In the genomic region with DNA sequence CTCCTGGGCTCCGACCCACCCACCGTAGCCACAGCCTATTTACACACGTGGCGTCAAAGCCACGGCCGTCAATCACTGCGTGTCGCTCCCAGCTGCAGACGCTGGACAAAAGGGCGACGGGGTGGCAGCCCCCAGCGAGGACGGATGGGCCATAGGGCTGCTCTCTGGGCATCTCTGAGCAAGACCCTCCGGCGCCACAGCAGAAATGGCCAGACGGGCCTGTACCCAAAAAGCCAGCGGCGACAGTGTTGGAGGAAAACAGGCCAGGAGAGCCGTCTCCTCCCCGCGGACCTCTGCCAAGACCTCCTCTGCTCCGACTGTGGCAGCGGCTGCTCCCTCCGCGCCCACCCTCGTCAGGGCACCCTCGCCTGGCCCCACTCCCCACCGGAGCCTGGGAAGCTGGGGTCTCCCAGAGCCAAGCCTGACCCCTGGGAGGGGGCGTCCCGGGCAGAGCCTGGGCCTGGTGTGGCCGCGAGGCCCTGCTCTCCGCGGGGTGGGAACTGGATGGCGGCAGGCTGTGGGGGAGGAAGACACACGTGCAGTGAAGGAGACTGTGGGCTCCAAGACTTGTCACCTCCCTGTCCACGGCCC, we compare ENCODE assay signal across 2 cellular contexts.
A peak's percentile ranks its signal among the peaks of the same experiment; 100 is the strongest.
TF ChIP-seq lines count a peak whose summit lies in the region.

No MANE protein-coding gene starts in this region.

TF ChIP-seq in HEK293, 187 proteins besides CTCF, POLR2A, EP300 and RAD21:
- TF ChIP-seq, protein P1, sequence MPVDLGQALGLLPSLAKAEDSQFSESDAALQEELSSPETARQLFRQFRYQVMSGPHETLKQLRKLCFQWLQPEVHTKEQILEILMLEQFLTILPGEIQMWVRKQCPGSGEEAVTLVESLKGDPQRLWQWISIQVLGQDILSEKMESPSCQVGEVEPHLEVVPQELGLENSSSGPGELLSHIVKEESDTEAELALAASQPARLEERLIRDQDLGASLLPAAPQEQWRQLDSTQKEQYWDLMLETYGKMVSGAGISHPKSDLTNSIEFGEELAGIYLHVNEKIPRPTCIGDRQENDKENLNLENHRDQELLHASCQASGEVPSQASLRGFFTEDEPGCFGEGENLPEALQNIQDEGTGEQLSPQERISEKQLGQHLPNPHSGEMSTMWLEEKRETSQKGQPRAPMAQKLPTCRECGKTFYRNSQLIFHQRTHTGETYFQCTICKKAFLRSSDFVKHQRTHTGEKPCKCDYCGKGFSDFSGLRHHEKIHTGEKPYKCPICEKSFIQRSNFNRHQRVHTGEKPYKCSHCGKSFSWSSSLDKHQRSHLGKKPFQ (tag by site-specific recombination; IDR thresholded peaks at IDR 0.05), result peak; percentile 76; the same call in 1 of the 2 replicates
- TF ChIP-seq, protein P2, sequence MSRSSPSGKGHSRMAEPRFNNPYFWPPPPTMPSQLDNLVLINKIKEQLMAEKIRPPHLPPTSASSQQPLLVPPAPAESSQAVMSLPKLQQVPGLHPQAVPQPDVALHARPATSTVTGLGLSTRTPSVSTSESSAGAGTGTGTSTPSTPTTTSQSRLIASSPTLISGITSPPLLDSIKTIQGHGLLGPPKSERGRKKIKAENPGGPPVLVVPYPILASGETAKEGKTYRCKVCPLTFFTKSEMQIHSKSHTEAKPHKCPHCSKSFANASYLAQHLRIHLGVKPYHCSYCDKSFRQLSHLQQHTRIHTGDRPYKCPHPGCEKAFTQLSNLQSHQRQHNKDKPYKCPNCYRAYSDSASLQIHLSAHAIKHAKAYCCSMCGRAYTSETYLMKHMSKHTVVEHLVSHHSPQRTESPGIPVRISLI (tag by site-specific recombination; IDR thresholded peaks at IDR 0.05), result no peak

TF ChIP-seq in K562, 482 proteins besides CTCF, POLR2A, EP300 and RAD21:
- TF ChIP-seq, protein P3, sequence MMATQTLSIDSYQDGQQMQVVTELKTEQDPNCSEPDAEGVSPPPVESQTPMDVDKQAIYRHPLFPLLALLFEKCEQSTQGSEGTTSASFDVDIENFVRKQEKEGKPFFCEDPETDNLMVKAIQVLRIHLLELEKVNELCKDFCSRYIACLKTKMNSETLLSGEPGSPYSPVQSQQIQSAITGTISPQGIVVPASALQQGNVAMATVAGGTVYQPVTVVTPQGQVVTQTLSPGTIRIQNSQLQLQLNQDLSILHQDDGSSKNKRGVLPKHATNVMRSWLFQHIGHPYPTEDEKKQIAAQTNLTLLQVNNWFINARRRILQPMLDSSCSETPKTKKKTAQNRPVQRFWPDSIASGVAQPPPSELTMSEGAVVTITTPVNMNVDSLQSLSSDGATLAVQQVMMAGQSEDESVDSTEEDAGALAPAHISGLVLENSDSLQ (IDR thresholded peaks at IDR 0.05), result peak; percentile 60
- TF ChIP-seq BHLHE40 (IDR thresholded peaks at IDR 0.05; ENCODE audit: low read length), result 0 out of 2 replicates have a peak, but pooled peaks have one; percentile 19
- TF ChIP-seq GATAD2B (IDR thresholded peaks at IDR 0.05; ENCODE audit: borderline replicate concordance), result no peak
- TF ChIP-seq, protein P4, sequence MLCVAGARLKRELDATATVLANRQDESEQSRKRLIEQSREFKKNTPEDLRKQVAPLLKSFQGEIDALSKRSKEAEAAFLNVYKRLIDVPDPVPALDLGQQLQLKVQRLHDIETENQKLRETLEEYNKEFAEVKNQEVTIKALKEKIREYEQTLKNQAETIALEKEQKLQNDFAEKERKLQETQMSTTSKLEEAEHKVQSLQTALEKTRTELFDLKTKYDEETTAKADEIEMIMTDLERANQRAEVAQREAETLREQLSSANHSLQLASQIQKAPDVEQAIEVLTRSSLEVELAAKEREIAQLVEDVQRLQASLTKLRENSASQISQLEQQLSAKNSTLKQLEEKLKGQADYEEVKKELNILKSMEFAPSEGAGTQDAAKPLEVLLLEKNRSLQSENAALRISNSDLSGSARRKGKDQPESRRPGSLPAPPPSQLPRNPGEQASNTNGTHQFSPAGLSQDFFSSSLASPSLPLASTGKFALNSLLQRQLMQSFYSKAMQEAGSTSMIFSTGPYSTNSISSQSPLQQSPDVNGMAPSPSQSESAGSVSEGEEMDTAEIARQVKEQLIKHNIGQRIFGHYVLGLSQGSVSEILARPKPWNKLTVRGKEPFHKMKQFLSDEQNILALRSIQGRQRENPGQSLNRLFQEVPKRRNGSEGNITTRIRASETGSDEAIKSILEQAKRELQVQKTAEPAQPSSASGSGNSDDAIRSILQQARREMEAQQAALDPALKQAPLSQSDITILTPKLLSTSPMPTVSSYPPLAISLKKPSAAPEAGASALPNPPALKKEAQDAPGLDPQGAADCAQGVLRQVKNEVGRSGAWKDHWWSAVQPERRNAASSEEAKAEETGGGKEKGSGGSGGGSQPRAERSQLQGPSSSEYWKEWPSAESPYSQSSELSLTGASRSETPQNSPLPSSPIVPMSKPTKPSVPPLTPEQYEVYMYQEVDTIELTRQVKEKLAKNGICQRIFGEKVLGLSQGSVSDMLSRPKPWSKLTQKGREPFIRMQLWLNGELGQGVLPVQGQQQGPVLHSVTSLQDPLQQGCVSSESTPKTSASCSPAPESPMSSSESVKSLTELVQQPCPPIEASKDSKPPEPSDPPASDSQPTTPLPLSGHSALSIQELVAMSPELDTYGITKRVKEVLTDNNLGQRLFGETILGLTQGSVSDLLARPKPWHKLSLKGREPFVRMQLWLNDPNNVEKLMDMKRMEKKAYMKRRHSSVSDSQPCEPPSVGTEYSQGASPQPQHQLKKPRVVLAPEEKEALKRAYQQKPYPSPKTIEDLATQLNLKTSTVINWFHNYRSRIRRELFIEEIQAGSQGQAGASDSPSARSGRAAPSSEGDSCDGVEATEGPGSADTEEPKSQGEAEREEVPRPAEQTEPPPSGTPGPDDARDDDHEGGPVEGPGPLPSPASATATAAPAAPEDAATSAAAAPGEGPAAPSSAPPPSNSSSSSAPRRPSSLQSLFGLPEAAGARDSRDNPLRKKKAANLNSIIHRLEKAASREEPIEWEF (CRISPR knock-in tag; IDR thresholded peaks at IDR 0.05), result no peak
- TF ChIP-seq, protein P5, sequence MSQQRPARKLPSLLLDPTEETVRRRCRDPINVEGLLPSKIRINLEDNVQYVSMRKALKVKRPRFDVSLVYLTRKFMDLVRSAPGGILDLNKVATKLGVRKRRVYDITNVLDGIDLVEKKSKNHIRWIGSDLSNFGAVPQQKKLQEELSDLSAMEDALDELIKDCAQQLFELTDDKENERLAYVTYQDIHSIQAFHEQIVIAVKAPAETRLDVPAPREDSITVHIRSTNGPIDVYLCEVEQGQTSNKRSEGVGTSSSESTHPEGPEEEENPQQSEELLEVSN (IDR thresholded peaks at IDR 0.05; ENCODE audit: borderline replicate concordance in 1 of 2, extremely low read depth in 1 of 2, insufficient read depth in 1 of 2, insufficient read length in 1 of 2, low read depth in 1 of 2, low read length in 1 of 2, poor library complexity in 1 of 2, severe bottlenecking in 1 of 2), result peak in 1 of 2 experiments; percentile 47
TF ChIP-seq in K562: peak in this region for 3.
